Comparison of ENCODE assay signal across 11 cellular contexts in the genomic region with DNA sequence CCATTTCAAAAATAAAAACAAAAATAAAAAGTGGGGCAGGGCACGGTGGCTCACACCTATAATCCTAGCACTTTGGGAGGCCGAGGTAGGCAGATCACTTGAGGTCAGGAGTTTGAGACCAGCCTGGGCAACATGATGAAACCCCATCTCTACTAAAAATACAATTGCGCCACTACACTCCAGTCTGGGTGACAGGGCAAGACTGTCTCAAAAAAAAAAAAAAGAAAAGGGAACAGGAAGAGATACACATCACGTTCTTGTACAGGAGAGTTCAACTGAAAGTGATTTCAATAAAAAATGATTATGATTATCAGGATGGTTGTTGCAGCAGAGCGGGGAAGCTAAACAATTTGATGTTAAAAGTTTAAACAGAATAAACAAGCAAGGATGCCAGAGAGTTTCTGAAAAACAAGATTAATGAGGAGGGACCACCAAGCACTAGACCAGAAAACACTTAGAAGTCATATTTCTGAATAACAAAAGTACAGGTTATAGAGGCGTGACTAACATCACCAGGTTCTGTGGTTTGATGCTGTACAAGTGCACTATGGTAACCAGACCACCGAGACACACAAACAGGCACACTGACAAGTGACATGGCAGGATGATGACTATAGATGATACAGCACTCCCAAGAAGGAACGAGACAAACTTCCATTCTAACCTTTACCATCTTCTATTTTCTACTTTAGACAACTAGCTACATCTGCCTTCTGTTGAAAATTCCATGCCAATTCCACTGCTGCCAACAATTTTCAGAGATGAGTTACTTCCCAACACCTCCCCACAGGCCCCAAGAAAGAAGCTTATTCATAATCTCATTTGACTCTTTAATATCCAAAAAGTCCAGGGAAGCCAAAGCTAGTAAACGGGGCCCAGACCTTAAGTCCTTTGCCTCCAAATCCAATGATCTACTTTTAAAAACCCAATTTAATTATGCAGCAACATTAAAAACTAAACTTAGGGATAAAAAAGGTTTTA. TPM values are rescaled to one million over a fixed set of nuclear protein-coding genes. Genes with fewer than 3 reads are reported as not detected.
DNase-seq lines count a peak whose midpoint lies in the region; ATAC-seq, FAIRE-seq and TF ChIP-seq lines count a peak whose summit lies in the region.
"Had no signal": no experiment of that assay in that cellular context is flagged by ENCODE, and none has a peak within 500 bp of the region (broad histone marks: within the 10 kb centered on the region; RNA-seq: fewer than 3 reads in every experiment).

No MANE protein-coding gene starts in this region.

- peaks cover 66% of the 10 kb centered on the region for H3K36me3 Mint-ChIP-seq in activated CD4-positive, alpha-beta T cell treated with anti-CD3 and anti-CD28 coated beads for 36 hours (ENCODE audit: low read depth)
- H3K36me3 Mint-ChIP-seq in MCF 10A (ENCODE audit: insufficient read depth, unreplicated experiment), result peaks cover 95% of the 10 kb centered on the region

- no peaks in the 10 kb centered on the region for H3K9me1 ChIP-seq in K562 (ENCODE audit: control insufficient read depth, insufficient read depth, low read length)

- no peak overlapping the region for H3K4me2 ChIP-seq in K562 (ENCODE audit: insufficient read depth, low read length)

- no peak for TF ChIP-seq EP300 in K562 (IDR thresholded peaks at IDR 0.05; ENCODE audit: low read length)

- TF ChIP-seq CTCF in K562 (IDR thresholded peaks at IDR 0.05 in 2 of 3, conservative IDR thresholded peaks at IDR 0.05 in 1 of 3; ENCODE audit: insufficient read depth in 2 of 3, low read depth in 1 of 3, low read length in 3 of 3) (no peak), MCF 10A (IDR thresholded peaks at IDR 0.05; ENCODE audit: unreplicated experiment) (no peak), colonic mucosa (IDR thresholded peaks at IDR 0.05) (no peak)

- BruUV-seq in K562 (replicated peaks; lab: Mats Ljungman, UMichigan) (no TSS peak), MCF 10A (replicated peaks; lab: Mats Ljungman, UMichigan) (no TSS peak)

- no peaks in the 10 kb centered on the region for H3K27me3 ChIP-seq in K562 (ENCODE audit: control insufficient read depth in 2 of 2, insufficient read depth in 2 of 2, low read length in 2 of 2)
- H3K27me3 ChIP-seq in colonic mucosa, result no peaks in the 10 kb centered on the region
- H3K27me3 ChIP-seq: foreskin keratinocyte had no signal

- H3K9me3 ChIP-seq in K562 (replicated peaks; ENCODE audit: control insufficient read depth, insufficient read depth, low read depth, low read length), result no peaks in the 10 kb centered on the region
- H3K9me3 ChIP-seq in colonic mucosa, result no peaks in the 10 kb centered on the region

- 87% methylated on average over 9 of the region's 9 CpGs for WGBS in K562 (ENCODE audit: insufficient coverage, low coverage, missing lambda C conversion rate)

- peak; percentile 66 for DNase-seq in activated CD4-positive, alpha-beta T cell treated with anti-CD3 and anti-CD28 coated beads for 36 hours
- DNase-seq in activated CD4-positive, alpha-beta T cell treated with anti-CD3 and anti-CD28 coated beads for 1 hour, result no peak
- DNase-seq in NCI-H82 (lab: John Stamatoyannopoulos, UW) (peak; percentile 70), K562 (ENCODE audit: extremely low read depth in 1 of 4, low spot score in 3 of 4) (no peak), MCF 10A (ENCODE audit: unreplicated experiment) (no peak), frontal cortex (ENCODE audit: low spot score in 2 of 2) (no peak), colonic mucosa (no peak)
- peak; percentile 17 to 32 for DNase-seq in stimulated activated CD4-positive, alpha-beta T cell treated with anti-CD3 and anti-CD28 coated beads, Interleukin-2, amount 100 ng/mL, for 24 hours
- DNase-seq: 8988T, foreskin keratinocyte, WERI-Rb-1 had no signal

- H3K27ac ChIP-seq in K562 (ENCODE audit: extremely low read depth, low read depth, low read length), result no peak overlapping the region
- H3K27ac ChIP-seq in colonic mucosa, result no peak overlapping the region
- H3K27ac ChIP-seq: foreskin keratinocyte, WERI-Rb-1 had no signal

- no peak for TF ChIP-seq POLR2A in K562 (conservative IDR thresholded peaks at IDR 0.05)

- H3K4me3 ChIP-seq in K562 (no peak overlapping the region), colonic mucosa (no peak overlapping the region)

- CTCF ChIA-PET in activated CD4-positive, alpha-beta T cell treated with anti-CD3 and anti-CD28 coated beads for 36 hours (lab: Charles Lee), result interaction anchor here (0.7 to 3.1 kb wide), 6 partner anchors 10 to 180 kb away, joined by 3 to 13 read pairs (median 6); no protein-coding TSS in a partner anchor
- CTCF ChIA-PET in K562 (lab: Yijun Ruan, JAX; ENCODE audit: low intra/inter-chr PET ratio) (no interaction called here), MCF 10A (lab: Yijun Ruan, JAX) (interaction anchor here (0.5 to 2.2 kb wide), 10 partner anchors 12 to 1063 kb away, joined by 3 to 10 read pairs (median 4); a partner anchor contains a TSS)

- H3K36me3 ChIP-seq in K562 (ENCODE audit: control insufficient read depth, insufficient read depth, low read length) (peaks cover 89% of the 10 kb centered on the region), colonic mucosa (peaks cover 29% of the 10 kb centered on the region)

- peak overlapping the region; percentile 88 for H3K27ac Mint-ChIP-seq in activated CD4-positive, alpha-beta T cell treated with anti-CD3 and anti-CD28 coated beads for 36 hours
- H3K27ac Mint-ChIP-seq in MCF 10A (ENCODE audit: low read depth, unreplicated experiment), result no peak overlapping the region

- no peaks in the 10 kb centered on the region for H4K20me1 ChIP-seq in K562 (replicated peaks; ENCODE audit: control insufficient read depth, insufficient read depth, low read length)

- peaks cover 12% of the 10 kb centered on the region; the same call in 2 of the 3 replicates for H3K79me2 ChIP-seq in K562 (ENCODE audit: control insufficient read depth, insufficient read depth, low read length)

- intact Hi-C loops in activated CD4-positive, alpha-beta T cell treated with anti-CD3 and anti-CD28 coated beads for 36 hours (cut with DNase I, micrococcal nuclease), result loop anchor here in 1 of 2 experiments (1.0 kb wide), 1 partner anchor 12 kb away; no protein-coding TSS in a partner anchor
- intact Hi-C loops in K562 (cut with micrococcal nuclease) (no loop called here), MCF 10A (cut with micrococcal nuclease) (no loop called here), colonic mucosa (cut with DNase I) (no loop called here)

- in situ Hi-C loops in K562 (cut with MboI), result no loop called here

- H3K4me1 ChIP-seq in K562 (replicated peaks in 1 of 2; ENCODE audit: control insufficient read depth in 2 of 2, insufficient read depth in 2 of 2, low read length in 2 of 2) (no peaks in the 10 kb centered on the region), colonic mucosa (no peaks in the 10 kb centered on the region)
- H3K4me1 ChIP-seq: foreskin keratinocyte had no signal

- TF ChIP-seq RAD21 in K562 (CRISPR knock-in tag; conservative IDR thresholded peaks at IDR 0.05 in 1 of 2, IDR thresholded peaks at IDR 0.05 in 1 of 2), result no peak

- FAIRE-seq in K562 (lab: Jason Lieb, UNC), result peak; percentile 77
- FAIRE-seq in frontal cortex (lab: Jason Lieb, UNC), result no peak

- POLR2A ChIA-PET in activated CD4-positive, alpha-beta T cell treated with anti-CD3 and anti-CD28 coated beads for 36 hours (lab: Charles Lee), result no interaction called here
- POLR2A ChIA-PET in K562 (lab: Yijun Ruan, JAX) (interaction anchor here (0.6 to 3.5 kb wide), 5 partner anchors 11 to 18 kb away, joined by 3 to 14 read pairs (median 3); a partner anchor contains a TSS), MCF 10A (lab: Yijun Ruan, JAX) (interaction anchor here (0.6 to 3.0 kb wide), 2 partner anchors 11 to 13 kb away, joined by 3 to 22 read pairs; a partner anchor contains a TSS)

- H3K4me3 Mint-ChIP-seq in activated CD4-positive, alpha-beta T cell treated with anti-CD3 and anti-CD28 coated beads for 36 hours, result peak overlapping the region; percentile 11
- H3K4me3 Mint-ChIP-seq in MCF 10A (ENCODE audit: unreplicated experiment), result no peak overlapping the region

- H3K9ac ChIP-seq in K562 (ENCODE audit: insufficient read depth in 1 of 2, low read depth in 2 of 2, low read length in 2 of 2), result no peak overlapping the region
- H3K9ac ChIP-seq in colonic mucosa (ENCODE audit: low read depth in 2 of 2, low read length in 2 of 2), result no peak overlapping the region

- H3K9me3 Mint-ChIP-seq in activated CD4-positive, alpha-beta T cell treated with anti-CD3 and anti-CD28 coated beads for 36 hours (ENCODE audit: low read depth), result no peaks in the 10 kb centered on the region
- no peaks in the 10 kb centered on the region for H3K9me3 Mint-ChIP-seq in MCF 10A (ENCODE audit: unreplicated experiment)

- ATAC-seq in activated CD4-positive, alpha-beta T cell treated with anti-CD3 and anti-CD28 coated beads for 36 hours, result peak; percentile 97
- ATAC-seq in K562, result no peak
- ATAC-seq: foreskin keratinocyte had no signal

- H3K27me3 Mint-ChIP-seq in activated CD4-positive, alpha-beta T cell treated with anti-CD3 and anti-CD28 coated beads for 36 hours, result no peaks in the 10 kb centered on the region
- no peaks in the 10 kb centered on the region for H3K27me3 Mint-ChIP-seq in MCF 10A (ENCODE audit: insufficient read depth, unreplicated experiment)

- H3K4me1 Mint-ChIP-seq in activated CD4-positive, alpha-beta T cell treated with anti-CD3 and anti-CD28 coated beads for 36 hours, result peaks cover 40% of the 10 kb centered on the region
- peaks cover 6% of the 10 kb centered on the region for H3K4me1 Mint-ChIP-seq in MCF 10A (ENCODE audit: insufficient read depth, unreplicated experiment)

- H2AFZ ChIP-seq in K562 (ENCODE audit: low read depth, low read length), result no peak overlapping the region

RNA-seq across cellular contexts. Expression of a gene that starts 11.8 kb away (rescaled TPM):
- total RNA-seq in activated CD4-positive, alpha-beta T cell treated with anti-CD3 and anti-CD28 coated beads for 36 hours, result 10 to 100 TPM; 57.2 to 71.2 TPM
- 34.0 and 48.2 TPM in 2 replicates for total RNA-seq in K562 (2011; cell fraction: chromatin; rRNA removed; ENCODE audit: low replicate concordance)
- total RNA-seq in K562 (2011; cell fraction: nucleolus; rRNA removed), result 21.2 TPM in 2 replicates
- total RNA-seq in K562 (2011; cell fraction: nucleoplasm; rRNA removed), result 38.9 and 53.0 TPM in 2 replicates
- total RNA-seq in K562 (2014; rRNA removed) (55.4 and 55.9 TPM in 2 replicates), K562 (2014; rRNA removed; fragmentation: Illumina TruSeq; extraction: Trizol) (75.9 and 89.6 TPM in 2 replicates), K562 (2015; rRNA removed; fragmentation: Illumina TruSeq; extraction: Trizol) (72.4 and 75.0 TPM in 2 replicates), K562 (2021) (63.0 and 68.8 TPM in 2 replicates), MCF 10A (2022) (64.7 and 64.8 TPM in 2 replicates), frontal cortex (128 TPM), colonic mucosa (10 to 100 TPM; 58.2 to 70.4 TPM)
- polyA plus RNA-seq in K562 (2011; rRNA removed) (12.8 and 24.1 TPM in 2 replicates), K562 (2014; fragmentation: Illumina TruSeq; extraction: Trizol) (48.1 and 50.7 TPM in 2 replicates), K562 (2014; fragmentation: Nextera tagmentation; extraction: Ambion mirVana) (10 to 100 TPM; 31.6 to 38.2 TPM), K562 (2014; rRNA removed) (29.2 and 30.4 TPM in 2 replicates)
- 3.5 and 6.3 TPM in 2 replicates for polyA plus RNA-seq in K562 (2011; cell fraction: cytosol; rRNA removed)
- polyA plus RNA-seq in K562 (2011; cell fraction: nucleus; rRNA removed), result 9.1 and 12.8 TPM in 2 replicates
- polyA plus RNA-seq in K562 (2012), result 31.8 and 47.2 TPM in 2 replicates
- 56.8 and 74.4 TPM in 2 replicates for polyA minus RNA-seq in K562 (2011; rRNA and poly(A)+ RNA removed)
- 23.4 and 30.2 TPM in 2 replicates for polyA minus RNA-seq in K562 (2011; cell fraction: cytosol; rRNA and poly(A)+ RNA removed)
- 12.9 and 25.8 TPM in 2 replicates for polyA minus RNA-seq in K562 (2011; cell fraction: nucleus; rRNA and poly(A)+ RNA removed)

Comparison
In these comparisons a context has a peak if more than half of its experiments do, and no peak if none do; other contexts are left out.
1. DNase-seq: peak in activated CD4-positive, alpha-beta T cell treated with anti-CD3 and anti-CD28 coated beads for 36 hours (single experiment), NCI-H82 (single experiment) and stimulated activated CD4-positive, alpha-beta T cell treated with anti-CD3 and anti-CD28 coated beads, Interleukin-2, amount 100 ng/mL, for 24 hours (2 of 2); none in activated CD4-positive, alpha-beta T cell treated with anti-CD3 and anti-CD28 coated beads for 1 hour (single experiment), K562 (0 of 4), MCF 10A (single experiment), frontal cortex (0 of 2) and colonic mucosa (single experiment).